16 cellular contexts compared by ENCODE assay signal in the genomic region with DNA sequence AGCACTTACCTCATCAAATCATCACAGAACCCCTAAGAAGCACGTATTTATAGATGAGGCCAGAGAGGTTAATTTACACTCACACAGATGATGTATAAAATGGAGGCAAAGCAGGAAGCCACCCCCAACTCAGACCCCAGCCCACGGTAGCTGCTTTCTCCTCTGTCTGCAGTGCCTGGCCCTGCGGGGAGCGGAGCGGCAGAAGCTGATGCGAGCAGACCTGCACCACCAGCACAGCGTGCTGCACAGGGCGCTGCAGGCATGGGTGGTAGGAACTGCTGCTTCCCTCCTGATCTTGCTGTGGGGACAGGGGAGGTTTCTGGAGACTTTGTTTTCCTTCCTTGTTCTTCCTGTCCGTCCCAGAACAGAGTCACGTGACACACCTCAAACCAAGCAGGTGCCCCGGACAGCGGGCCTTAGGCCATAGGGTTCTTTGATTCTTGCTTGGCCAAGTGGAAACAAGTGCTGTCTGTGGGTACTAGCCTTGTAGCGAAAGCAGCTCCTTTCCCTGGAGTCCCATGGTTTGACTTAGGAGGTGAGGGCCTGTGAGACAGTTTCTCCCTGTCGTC. TPM values are rescaled to one million over a fixed set of nuclear protein-coding genes. Genes with fewer than 3 reads are reported as not detected.
A peak's percentile ranks its signal among the peaks of the same experiment; 100 is the strongest.
DNase-seq lines count a peak whose midpoint lies in the region; ATAC-seq lines count a peak whose summit lies in the region.
"Had no signal": no experiment of that assay in that cellular context is flagged by ENCODE, and none has a peak within 500 bp of the region (broad histone marks: within the 10 kb centered on the region; RNA-seq: fewer than 3 reads in every experiment).

No MANE protein-coding gene starts in this region.

- peak overlapping the region in 1 of 2 experiments; percentile 89 for H3K23ac ChIP-seq in mesenchymal stem cell (ENCODE audit: low read length in 2 of 2)

- peak overlapping the region; percentile 19 for H4K8ac ChIP-seq in mesenchymal stem cell (ENCODE audit: low read length)

- peak overlapping the region; percentile 92 for H2BK15ac ChIP-seq in mesenchymal stem cell (ENCODE audit: low read depth, poor library complexity, severe bottlenecking)

- no peaks in the 10 kb centered on the region for H3K79me1 ChIP-seq in mesenchymal stem cell (replicated peaks; ENCODE audit: low read length, poor library complexity, severe bottlenecking)

- peak overlapping the region; percentile 48 to 95 for H3K18ac ChIP-seq in mesenchymal stem cell (ENCODE audit: low read depth in 1 of 2, low read length in 2 of 2)

- H2BK120ac ChIP-seq in mesenchymal stem cell (ENCODE audit: low read depth, low read length), result no peak overlapping the region

- no peak for ATAC-seq in activated naive CD4-positive, alpha-beta T cell treated with anti-CD3 and anti-CD28 coated beads, Interleukin-2, amount 50 U/mL, for 72 hours

- no peak overlapping the region for H3K9ac ChIP-seq in mesenchymal stem cell (ENCODE audit: low read length)
- H3K9ac ChIP-seq in stomach smooth muscle (ENCODE audit: low read length in 2 of 2), result no peak overlapping the region

- no peak overlapping the region for H3K4me3 ChIP-seq in mesenchymal stem cell (ENCODE audit: insufficient read depth in 1 of 2, low read depth in 1 of 2, low read length in 2 of 2)
- H3K4me3 ChIP-seq in stomach smooth muscle (ENCODE audit: low read length in 2 of 2), result no peak overlapping the region
- H3K4me3 ChIP-seq: Peyer's patch had no signal

- DNase-seq in DMS79 treated with DMSO at 0.1 percent for 48 hours (lab: John Stamatoyannopoulos, UW), result peak; percentile 1
- DNase-seq in DMS79 (lab: John Stamatoyannopoulos, UW), result no peak
- DNase-seq in activated naive CD4-positive, alpha-beta T cell treated with anti-CD3 and anti-CD28 coated beads, Interleukin-2, amount 50 U/mL, for 72 hours (ENCODE audit: low spot score in 2 of 2), result no peak
- no peak for DNase-seq in activated naive CD4-positive, alpha-beta T cell treated with anti-CD3 and anti-CD28 coated beads, Interleukin-2, amount 50 U/mL, for 16 hours
- DNase-seq in mesenchymal stem cell, result no peak
- DNase-seq in middle frontal gyrus (ENCODE audit: extremely low spot score, low spot score), result no peak
- DNase-seq in RPMI8226, result no peak
- DNase-seq: COR-L47, H9, NCI-H1105 treated with DMSO at 0.1 percent for 48 hours, NCI-H187 treated with DMSO at 0.1 percent for 48 hours, NCI-H2171 treated with DMSO at 0.1 percent for 48 hours, NCI-H510A had no signal

- H3K36me3 ChIP-seq in mesenchymal stem cell (ENCODE audit: control insufficient read depth in 1 of 2, insufficient read depth in 2 of 2, low read depth in 1 of 2, low read length in 2 of 2) (peaks cover 14 to 26% of the 10 kb centered on the region in 2 experiments), stomach smooth muscle (ENCODE audit: control insufficient read depth in 2 of 2, insufficient read depth in 2 of 2, low read length in 2 of 2) (peaks cover 0 to 6% of the 10 kb centered on the region in 2 donors)

- H3K9me3 ChIP-seq in mesenchymal stem cell (ENCODE audit: control insufficient read depth, low read length) (no peaks in the 10 kb centered on the region), stomach smooth muscle (ENCODE audit: control insufficient read depth in 2 of 2, low read length in 2 of 2) (no peaks in the 10 kb centered on the region)
- H3K9me3 ChIP-seq: Peyer's patch had no signal

- H2BK5ac ChIP-seq in mesenchymal stem cell (ENCODE audit: low read depth, low read length, poor library complexity, severe bottlenecking), result no peak overlapping the region

- peak overlapping the region; percentile 85 to 99 for H2BK12ac ChIP-seq in mesenchymal stem cell (ENCODE audit: low read length in 2 of 2)

- H3K27ac ChIP-seq in mesenchymal stem cell (ENCODE audit: low read length, poor library complexity, severe bottlenecking) (no peak overlapping the region), stomach smooth muscle (ENCODE audit: low read length) (peak overlapping the region; percentile 92)
- H3K27ac ChIP-seq: 22Rv1 had no signal

- H3K4me1 ChIP-seq in mesenchymal stem cell (ENCODE audit: control insufficient read depth, insufficient read depth, low read depth, low read length) (peaks cover 27% of the 10 kb centered on the region), stomach smooth muscle (ENCODE audit: control insufficient read depth, insufficient read depth, low read length) (peaks cover 22% of the 10 kb centered on the region)

- H3K27me3 ChIP-seq in mesenchymal stem cell (ENCODE audit: control insufficient read depth in 1 of 2, insufficient read depth in 1 of 2, low read length in 2 of 2), result no peaks in the 10 kb centered on the region
- H3K27me3 ChIP-seq in stomach smooth muscle (ENCODE audit: control insufficient read depth in 1 of 2, insufficient read depth in 2 of 2, low read length in 2 of 2), result no peaks in the 10 kb centered on the region
- H3K27me3 ChIP-seq: Peyer's patch had no signal

- H3K4me2 ChIP-seq in mesenchymal stem cell (ENCODE audit: low read length, poor library complexity, severe bottlenecking), result no peak overlapping the region

- H3K9me3 Mint-ChIP-seq in activated naive CD4-positive, alpha-beta T cell treated with anti-CD3 and anti-CD28 coated beads, Interleukin-2, amount 50 U/mL, for 72 hours, result no peaks in the 10 kb centered on the region
- H3K9me3 Mint-ChIP-seq: H9 had no signal

- H4K91ac ChIP-seq in mesenchymal stem cell (ENCODE audit: low read length), result peak overlapping the region; percentile 93

- H3K4ac ChIP-seq in mesenchymal stem cell (ENCODE audit: low read depth in 1 of 2, low read length in 2 of 2), result peak overlapping the region; percentile 62 to 81

- H3K27ac Mint-ChIP-seq in activated naive CD4-positive, alpha-beta T cell treated with anti-CD3 and anti-CD28 coated beads, Interleukin-2, amount 50 U/mL, for 72 hours, result peak overlapping the region; percentile 46 to 73

- WGBS in mesenchymal stem cell, result 95% methylated on average over 13 of the region's 14 CpGs

- H3K14ac ChIP-seq in mesenchymal stem cell (ENCODE audit: low read length in 2 of 2), result peak overlapping the region in 1 of 2 experiments; percentile 91

- H2AFZ ChIP-seq in mesenchymal stem cell (ENCODE audit: low read depth, low read length), result no peak overlapping the region

- peaks cover 0 to 6% of the 10 kb centered on the region in 2 donors for H3K36me3 Mint-ChIP-seq in activated naive CD4-positive, alpha-beta T cell treated with anti-CD3 and anti-CD28 coated beads, Interleukin-2, amount 50 U/mL, for 72 hours

- peak overlapping the region; percentile 79 for H2AK5ac ChIP-seq in mesenchymal stem cell (ENCODE audit: low read length, severe bottlenecking)

RNA-seq across cellular contexts. Expression of a gene that starts 57.8 kb away (rescaled TPM):
- total RNA-seq in activated naive CD4-positive, alpha-beta T cell treated with anti-CD3 and anti-CD28 coated beads, Interleukin-2, amount 50 U/mL, for 72 hours, result 10 to 100 TPM; 36.8 to 41.9 TPM
- 31.5 TPM for polyA plus RNA-seq in mesenchymal stem cell (2013, experiment 1 of 2)
- polyA plus RNA-seq in mesenchymal stem cell (2013, experiment 2 of 2), result 31.2 TPM
